Comparison of ENCODE assay signal across 8 cellular contexts in the genomic region with DNA sequence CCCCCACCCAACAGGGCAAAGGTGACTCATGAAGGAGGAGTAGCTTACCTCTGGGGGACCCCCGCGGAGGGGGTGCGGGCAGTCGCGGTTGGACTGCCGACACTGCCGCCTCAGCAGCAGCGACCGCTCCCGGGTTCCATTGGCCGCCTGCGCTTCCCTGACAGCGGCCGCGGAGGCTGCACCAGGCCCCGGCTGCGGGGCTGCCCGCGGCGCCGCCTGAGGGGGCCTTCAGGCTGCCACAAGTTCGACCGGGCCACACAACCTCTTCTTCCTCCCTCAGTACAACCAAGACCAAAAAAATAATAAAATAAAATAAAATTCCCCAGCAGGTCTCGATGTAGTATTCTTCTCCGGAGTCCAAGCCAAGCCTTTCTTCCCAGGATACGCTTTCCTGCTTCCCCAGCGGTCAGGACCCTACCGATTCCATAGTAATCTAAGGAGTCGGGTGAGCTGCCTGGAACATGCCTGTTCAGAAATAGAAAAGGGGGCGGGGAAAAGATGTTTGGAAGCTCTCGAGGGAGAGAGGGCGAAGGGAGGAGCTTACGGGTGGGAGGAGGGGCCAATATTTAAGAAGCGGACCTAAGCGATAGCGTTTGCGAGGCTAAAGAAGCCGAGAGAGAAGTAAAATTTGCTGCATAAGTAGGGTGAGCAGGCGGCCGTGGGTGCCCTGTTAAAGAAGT. TPM values are rescaled to one million over a fixed set of nuclear protein-coding genes. Genes with fewer than 3 reads are reported as not detected.
DNase-seq lines count a peak whose midpoint lies in the region; ATAC-seq, FAIRE-seq and TF ChIP-seq lines count a peak whose summit lies in the region.

PI4KB (minus strand) TSS at position 194 of the 680 bp plus-strand sequence. CDS start 10,935 bp downstream, outside the sequence.

- ATAC-seq in GM19043 (IDR thresholded peaks at IDR 0.05; ENCODE audit: low read depth, unreplicated experiment) (peak; percentile 81), HG03439 (IDR thresholded peaks at IDR 0.05; ENCODE audit: unreplicated experiment) (peak; percentile 78)
- ATAC-seq in activated CD4-positive, alpha-beta T cell treated with anti-CD3 and anti-CD28 coated beads for 36 hours: peak; percentile 94

- DNase-seq in AG08395 (ENCODE audit: low spot score) (peak; percentile 98), NCI-H524 treated with DMSO at 0.1 percent for 48 hours (lab: John Stamatoyannopoulos, UW) (peak; percentile 82), chondrocyte (ENCODE audit: low spot score) (no peak), keratinocyte (ENCODE audit: low read depth, low spot score) (peak; percentile 79)
- DNase-seq in activated CD4-positive, alpha-beta T cell treated with anti-CD3 and anti-CD28 coated beads for 36 hours: peak; percentile 92
- peak; percentile 80 to 92 (median 85) for DNase-seq in stimulated activated CD4-positive, alpha-beta T cell treated with anti-CD3 and anti-CD28 coated beads, Interleukin-12 subunit alpha, Interleukin-12 subunit beta, amount 100 ng/mL, for 48 hours (ENCODE audit: low read depth in 2 of 3, low spot score in 1 of 3)

- no peaks in the 10 kb centered on the region for H3K9me3 Mint-ChIP-seq in activated CD4-positive, alpha-beta T cell treated with anti-CD3 and anti-CD28 coated beads for 36 hours (ENCODE audit: low read depth)
- no peaks in the 10 kb centered on the region for H3K9me3 Mint-ChIP-seq in chondrocyte (ENCODE audit: low read depth)

- dilution Hi-C loops in keratinocyte (cut with MboI; ENCODE audit: extremely low pct_ligation_motif_present, low sequenced_read_pairs): no loop called here

- peak within 1 kb of the TSS; percentile 95 for H3K27ac Mint-ChIP-seq in activated CD4-positive, alpha-beta T cell treated with anti-CD3 and anti-CD28 coated beads for 36 hours
- peak within 1 kb of the TSS; percentile 100 for H3K27ac Mint-ChIP-seq in chondrocyte (ENCODE audit: unreplicated experiment)

- no peaks in the 10 kb centered on the region for H4K20me1 ChIP-seq in keratinocyte (ENCODE audit: control insufficient read depth, extremely low read depth, insufficient read depth, low read length)

- POLR2A ChIA-PET in activated CD4-positive, alpha-beta T cell treated with anti-CD3 and anti-CD28 coated beads for 36 hours (lab: Charles Lee): interaction anchor here (0.6 to 3.1 kb wide), 8 partner anchors 11 to 463 kb away, joined by 3 to 29 read pairs (median 4); partner anchors contain the start of genes PSMD4, TDRKH and ZNF687

- H3K4me3 Mint-ChIP-seq in activated CD4-positive, alpha-beta T cell treated with anti-CD3 and anti-CD28 coated beads for 36 hours: peak within 1 kb of the TSS; percentile 92
- peak within 1 kb of the TSS; percentile 92 for H3K4me3 Mint-ChIP-seq in chondrocyte (ENCODE audit: unreplicated experiment)

- H3K27ac ChIP-seq in keratinocyte (ENCODE audit: control insufficient read depth, insufficient read depth, low read length): peak within 1 kb of the TSS; percentile 92

- peaks cover 30% of the 10 kb centered on the region for H3K4me1 Mint-ChIP-seq in activated CD4-positive, alpha-beta T cell treated with anti-CD3 and anti-CD28 coated beads for 36 hours
- H3K4me1 Mint-ChIP-seq in chondrocyte (ENCODE audit: low read depth): peaks cover 30% of the 10 kb centered on the region

- CTCF ChIA-PET in activated CD4-positive, alpha-beta T cell treated with anti-CD3 and anti-CD28 coated beads for 36 hours (lab: Charles Lee): interaction anchor here (0.7 to 8.5 kb wide), 11 partner anchors 9 to 122 kb away, joined by 3 to 80 read pairs (median 4); partner anchors contain the start of gene RFX5

- peak within 1 kb of the TSS; percentile 98 for H3K4me2 ChIP-seq in keratinocyte (ENCODE audit: control insufficient read depth, extremely low read depth, insufficient read depth, low read depth, low read length)

- H3K27me3 ChIP-seq in keratinocyte (ENCODE audit: control insufficient read depth, extremely low read depth, insufficient read depth, low read length): no peaks in the 10 kb centered on the region

- no peak for FAIRE-seq in keratinocyte (lab: Jason Lieb, UNC)

- H3K9me3 ChIP-seq in keratinocyte (ENCODE audit: control insufficient read depth, low read depth, low read length): no peaks in the 10 kb centered on the region

- H3K9ac ChIP-seq in keratinocyte (ENCODE audit: control insufficient read depth, extremely low read depth, insufficient read depth, low read length): peak within 1 kb of the TSS; percentile 87

- H3K4me1 ChIP-seq in keratinocyte (ENCODE audit: control insufficient read depth, extremely low read depth, insufficient read depth, low read length): peaks cover 22% of the 10 kb centered on the region

- H3K9me1 ChIP-seq in keratinocyte (ENCODE audit: control insufficient read depth, extremely low read depth, insufficient read depth, low read length): no peaks in the 10 kb centered on the region

- intact Hi-C loops in activated CD4-positive, alpha-beta T cell treated with anti-CD3 and anti-CD28 coated beads for 36 hours (cut with DNase I, micrococcal nuclease): loop anchor here (1.0 to 5.0 kb wide), 17 partner anchors 13 to 765 kb away; partner anchors contain the start of genes RFX5 (in 2 of the 2), C2CD4D (in 1 of the 2), GABPB2 (in 1 of the 2) and MRPL9 (in 1 of the 2)

- H2AFZ ChIP-seq in keratinocyte (ENCODE audit: control insufficient read depth, low read length): peak within 1 kb of the TSS; percentile 96

- H3K36me3 ChIP-seq in keratinocyte (ENCODE audit: control insufficient read depth in 2 of 2, extremely low read depth in 1 of 2, insufficient read depth in 2 of 2, low read length in 2 of 2): peaks cover 11 to 14% of the 10 kb centered on the region in 2 experiments

- peak within 1 kb of the TSS; percentile 53 to 82 (median 78) for H3K4me3 ChIP-seq in keratinocyte (ENCODE audit: control insufficient read depth in 2 of 3, extremely low read depth in 1 of 3, insufficient read depth in 2 of 3, low read depth in 1 of 3, low read length in 3 of 3)

- no peaks in the 10 kb centered on the region for H3K27me3 Mint-ChIP-seq in activated CD4-positive, alpha-beta T cell treated with anti-CD3 and anti-CD28 coated beads for 36 hours
- H3K27me3 Mint-ChIP-seq in chondrocyte (ENCODE audit: low read depth): no peaks in the 10 kb centered on the region

- peaks cover 26% of the 10 kb centered on the region for H3K79me2 ChIP-seq in keratinocyte (ENCODE audit: control insufficient read depth, insufficient read depth, low read length)

- H3K36me3 Mint-ChIP-seq in activated CD4-positive, alpha-beta T cell treated with anti-CD3 and anti-CD28 coated beads for 36 hours (ENCODE audit: low read depth): peaks cover 25% of the 10 kb centered on the region
- peaks cover 4% of the 10 kb centered on the region for H3K36me3 Mint-ChIP-seq in chondrocyte (ENCODE audit: low read depth)

- TF ChIP-seq CTCF in chondrocyte (IDR thresholded peaks at IDR 0.05) (no peak), keratinocyte (optimal IDR thresholded peaks at IDR 0.05 in 1 of 3, IDR thresholded peaks at IDR 0.05 in 1 of 3, conservative IDR thresholded peaks at IDR 0.05 in 1 of 3; ENCODE audit: extremely low read depth in 1 of 3, insufficient read depth in 2 of 3, low read length in 3 of 3) (no peak)

RNA-seq across cellular contexts. Expression of gene PI4KB, which starts in this region (rescaled TPM):
- 10 to 100 TPM; 53.0 to 54.5 TPM for total RNA-seq in activated CD4-positive, alpha-beta T cell treated with anti-CD3 and anti-CD28 coated beads for 36 hours
- total RNA-seq in chondrocyte: 51.4 to 73.2 TPM (median 54.7 TPM) in 3 replicates
- 40.9 to 61.0 TPM (median 58.1 TPM) in 3 replicates for polyA plus RNA-seq in keratinocyte
- polyA plus RNA-seq in keratinocyte (2011; ENCODE audit: low read depth): 22.9 TPM
- 34.5 and 38.4 TPM in 2 replicates for polyA plus RNA-seq in keratinocyte (2011; cell fraction: cytosol; rRNA removed)
- polyA plus RNA-seq in keratinocyte (2011; cell fraction: nucleus; rRNA removed): 64.3 and 69.3 TPM in 2 replicates
- polyA plus RNA-seq in keratinocyte (2012; ENCODE audit: low replicate concordance): 30.6 and 33.6 TPM in 2 replicates
- polyA minus RNA-seq in keratinocyte: 76.7 to 92.6 TPM (median 91.5 TPM) in 3 replicates
- 62.7 TPM for polyA minus RNA-seq in keratinocyte (2011; cell fraction: cytosol; rRNA and poly(A)+ RNA removed)
- 49.9 and 61.5 TPM in 2 replicates for polyA minus RNA-seq in keratinocyte (2011; cell fraction: nucleus; rRNA and poly(A)+ RNA removed)
